In the genomic region with DNA sequence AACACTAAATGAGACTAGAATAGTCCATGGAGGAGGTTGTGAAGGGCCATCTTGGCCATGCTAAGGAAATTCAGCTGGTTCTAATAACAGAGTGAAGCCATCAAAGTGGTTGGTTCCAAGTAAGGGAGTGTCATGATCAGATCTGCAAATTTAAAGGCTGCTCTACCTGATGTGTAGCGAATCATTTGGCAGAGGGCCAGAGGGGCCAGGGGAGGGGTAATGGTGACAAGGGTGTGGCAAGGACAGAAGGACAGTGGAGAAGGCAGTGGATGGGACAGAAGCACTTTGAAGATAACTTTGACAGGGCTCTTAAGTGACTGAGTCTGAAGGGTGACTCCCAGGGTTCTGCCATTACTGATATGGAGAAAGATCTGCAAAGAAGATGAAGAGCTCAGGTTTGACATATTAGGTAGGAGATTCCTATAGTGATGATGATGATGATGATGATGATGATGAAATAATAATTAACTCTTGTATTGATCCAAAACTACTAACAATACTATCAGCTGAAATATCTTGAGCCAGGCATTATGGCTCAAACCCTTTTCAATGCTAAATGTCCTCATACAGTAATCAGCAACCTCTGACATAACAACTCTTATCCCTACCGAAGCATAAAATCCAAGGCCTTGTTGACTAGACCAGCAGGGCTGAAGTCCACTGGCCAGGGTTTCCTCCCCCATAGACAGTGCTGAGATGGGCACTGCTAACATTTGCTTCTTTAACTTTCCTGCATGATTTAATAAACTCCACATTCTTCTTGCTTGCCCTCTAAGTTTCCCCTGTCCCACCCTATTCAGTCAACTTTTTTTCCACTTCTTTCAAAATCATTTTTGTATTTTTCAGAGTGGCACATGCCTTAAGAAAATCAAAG, we compare ENCODE assay signal across 1 cellular context.
A peak's percentile ranks its signal among the peaks of the same experiment; 100 is the strongest.
TF ChIP-seq lines count a peak whose summit lies in the region.

No MANE protein-coding gene starts in this region.

TF ChIP-seq in K562, 482 proteins besides CTCF, POLR2A, EP300 and RAD21 (continued from another document):
- 0 out of 2 replicates have a peak, but pooled peaks have one; percentile 23 for TF ChIP-seq ATF7 (IDR thresholded peaks at IDR 0.05)
- peak; percentile 38; the same call in 1 of the 2 replicates for TF ChIP-seq TAL1 (IDR thresholded peaks at IDR 0.05)
- no peak for TF ChIP-seq PURB (CRISPR knock-in tag; IDR thresholded peaks at IDR 0.05; ENCODE audit: low read depth)
- peak; percentile 75 for TF ChIP-seq CBFA2T3 (IDR thresholded peaks at IDR 0.05)
- TF ChIP-seq ESRRA (IDR thresholded peaks at IDR 0.05; ENCODE audit: borderline replicate concordance, low read depth), result peak; percentile 86
- TF ChIP-seq ZNF695 (CRISPR knock-in tag; IDR thresholded peaks at IDR 0.05), result no peak
- peak; percentile 9; the same call in 1 of the 2 replicates for TF ChIP-seq CXXC5 (CRISPR knock-in tag; IDR thresholded peaks at IDR 0.05)
- no peak for TF ChIP-seq TBL1XR1 (IDR thresholded peaks at IDR 0.05; ENCODE audit: low read length in 2 of 2)
- peak; percentile 28 for TF ChIP-seq MEIS2 (IDR thresholded peaks at IDR 0.05; ENCODE audit: partially characterized antibody)
- no peak for TF ChIP-seq CEBPG (CRISPR knock-in tag; IDR thresholded peaks at IDR 0.05)
- TF ChIP-seq CEBPG (tag; conservative IDR thresholded peaks at IDR 0.05 in 1 of 2, IDR thresholded peaks at IDR 0.05 in 1 of 2), result peak in 1 of 2 experiments; percentile 44; a peak in 1 of 4 replicates
- peak; percentile 55 for TF ChIP-seq DPF2 (IDR thresholded peaks at IDR 0.05)
- TF ChIP-seq RBM15 (IDR thresholded peaks at IDR 0.05; ENCODE audit: insufficient read depth, low read length), result no peak
- peak; percentile 39; the same call in 1 of the 2 replicates for TF ChIP-seq ZEB2 (IDR thresholded peaks at IDR 0.05)
- TF ChIP-seq KLF6 (CRISPR knock-in tag; IDR thresholded peaks at IDR 0.05; ENCODE audit: borderline replicate concordance), result no peak
- TF ChIP-seq, protein P1, sequence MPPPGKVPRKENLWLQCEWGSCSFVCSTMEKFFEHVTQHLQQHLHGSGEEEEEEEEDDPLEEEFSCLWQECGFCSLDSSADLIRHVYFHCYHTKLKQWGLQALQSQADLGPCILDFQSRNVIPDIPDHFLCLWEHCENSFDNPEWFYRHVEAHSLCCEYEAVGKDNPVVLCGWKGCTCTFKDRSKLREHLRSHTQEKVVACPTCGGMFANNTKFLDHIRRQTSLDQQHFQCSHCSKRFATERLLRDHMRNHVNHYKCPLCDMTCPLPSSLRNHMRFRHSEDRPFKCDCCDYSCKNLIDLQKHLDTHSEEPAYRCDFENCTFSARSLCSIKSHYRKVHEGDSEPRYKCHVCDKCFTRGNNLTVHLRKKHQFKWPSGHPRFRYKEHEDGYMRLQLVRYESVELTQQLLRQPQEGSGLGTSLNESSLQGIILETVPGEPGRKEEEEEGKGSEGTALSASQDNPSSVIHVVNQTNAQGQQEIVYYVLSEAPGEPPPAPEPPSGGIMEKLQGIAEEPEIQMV (tag; conservative IDR thresholded peaks at IDR 0.05; ENCODE audit: low read depth), result no peak
